ENCODE assay signal across 1 cellular context in genomic region chr2:85409719-85410583, GRCh38.
TF ChIP-seq lines count a peak whose summit lies in the region.

Gene CAPG (minus strand): TSS chr2:85410366. CDS start chr2:85402145, 8,221 bp downstream.

TF ChIP-seq in K562, 482 proteins besides CTCF, POLR2A, EP300 and RAD21 (continued from another document and continues in another):
- TF ChIP-seq SFPQ (IDR thresholded peaks at IDR 0.05; ENCODE audit: low read depth, low read length): no peak
- TF ChIP-seq C11orf30 (IDR thresholded peaks at IDR 0.05; ENCODE audit: low read depth): no peak
- no peak for TF ChIP-seq NCOA1 (IDR thresholded peaks at IDR 0.05; ENCODE audit: low read depth)
- TF ChIP-seq TFAP4 (CRISPR knock-in tag; IDR thresholded peaks at IDR 0.05; ENCODE audit: borderline replicate concordance): peak; percentile 54; the same call in 1 of the 2 replicates
- no peak for TF ChIP-seq ZNF707 (CRISPR knock-in tag; conservative IDR thresholded peaks at IDR 0.05)
- no peak for TF ChIP-seq MGA (IDR thresholded peaks at IDR 0.05)
- no peak for TF ChIP-seq THRA (IDR thresholded peaks at IDR 0.05)
- no peak for TF ChIP-seq MEF2D (tag; conservative IDR thresholded peaks at IDR 0.05; ENCODE audit: low read depth)
- TF ChIP-seq JUND (IDR thresholded peaks at IDR 0.05; ENCODE audit: borderline replicate concordance, low read depth, low read length): no peak
- TF ChIP-seq JUND (tag; IDR thresholded peaks at IDR 0.05; ENCODE audit: borderline replicate concordance, low read depth, low read length): 0 out of 3 replicates have a peak, but pooled peaks have one; percentile 15
- no peak for TF ChIP-seq SOX6 (IDR thresholded peaks at IDR 0.05)
- no peak for TF ChIP-seq RBM39 (optimal IDR thresholded peaks at IDR 0.05; ENCODE audit: low read depth, low read length)
- 0 out of 2 replicates have a peak, but pooled peaks have one; percentile 44 for TF ChIP-seq POLR2G (IDR thresholded peaks at IDR 0.05; ENCODE audit: low read depth, low read length)
- no peak for TF ChIP-seq NFIC (IDR thresholded peaks at IDR 0.05)
- TF ChIP-seq EHMT2 (IDR thresholded peaks at IDR 0.05): 0 out of 2 replicates have a peak, but pooled peaks have one; percentile 11
- no peak for TF ChIP-seq LARP7 (IDR thresholded peaks at IDR 0.05)
- no peak for TF ChIP-seq PTRF (tag; IDR thresholded peaks at IDR 0.05)
- no peak for TF ChIP-seq ZNF324 (CRISPR knock-in tag; IDR thresholded peaks at IDR 0.05)
- TF ChIP-seq PRPF4 (IDR thresholded peaks at IDR 0.05; ENCODE audit: insufficient read depth, low read depth, low read length, poor library complexity, severe bottlenecking): no peak
- TF ChIP-seq L3MBTL2 (IDR thresholded peaks at IDR 0.05): 0 out of 2 replicates have a peak, but pooled peaks have one; percentile 33
- TF ChIP-seq ZNF253 (CRISPR knock-in tag; conservative IDR thresholded peaks at IDR 0.05): no peak
- peak; percentile 90 for TF ChIP-seq VEZF1 (CRISPR knock-in tag; IDR thresholded peaks at IDR 0.05)
- peak; percentile 75 to 80 for TF ChIP-seq MAZ (CRISPR knock-in tag; conservative IDR thresholded peaks at IDR 0.05 in 1 of 2, IDR thresholded peaks at IDR 0.05 in 1 of 2)
- 0 out of 2 replicates have a peak, but pooled peaks have one; percentile 24 for TF ChIP-seq EGR1 (conservative IDR thresholded peaks at IDR 0.05)
- TF ChIP-seq PTBP1 (IDR thresholded peaks at IDR 0.05; ENCODE audit: low read depth, low read length): no peak
- no peak for TF ChIP-seq MEF2A (IDR thresholded peaks at IDR 0.05; ENCODE audit: control insufficient read depth, low read depth, low read length)
- TF ChIP-seq KHSRP (IDR thresholded peaks at IDR 0.05): no peak
- no peak for TF ChIP-seq STAT6 (CRISPR knock-in tag; IDR thresholded peaks at IDR 0.05)
- 0 out of 4 replicates have a peak, but pooled peaks of 1 of the 2 experiments have one; percentile 4 for TF ChIP-seq RCOR1 (IDR thresholded peaks at IDR 0.05; ENCODE audit: borderline replicate concordance in 1 of 2, low read depth in 2 of 2, low read length in 2 of 2)
- peak; percentile 58; the same call in 1 of the 2 replicates for TF ChIP-seq CTBP1 (IDR thresholded peaks at IDR 0.05; ENCODE audit: borderline replicate concordance)
- TF ChIP-seq ZFX (CRISPR knock-in tag; IDR thresholded peaks at IDR 0.05): peak; percentile 53; the same call in 1 of the 2 replicates
- no peak for TF ChIP-seq MBD1 (CRISPR knock-in tag; IDR thresholded peaks at IDR 0.05)
- TF ChIP-seq E4F1 (CRISPR knock-in tag; IDR thresholded peaks at IDR 0.05; ENCODE audit: borderline replicate concordance): no peak
